ENCODE assay signal across 24 cellular contexts in genomic region chr3:94258851-94259250, GRCh38.
DNase-seq lines count a peak whose midpoint lies in the region; ATAC-seq, FAIRE-seq and TF ChIP-seq lines count a peak whose summit lies in the region.
"Had no signal": no experiment of that assay in that cellular context is flagged by ENCODE, and none has a peak within 500 bp of the region (broad histone marks: within the 10 kb centered on the region; RNA-seq: fewer than 3 reads in every experiment).

No MANE protein-coding gene starts in this region.

- dilution Hi-C loops in mammary epithelial cell (cut with HindIII; ENCODE audit: low sequenced_read_pairs), result no loop called here

- peaks cover 20% of the 10 kb centered on the region for H3K27me3 Mint-ChIP-seq in MCF 10A (ENCODE audit: insufficient read depth, unreplicated experiment)
- H3K27me3 Mint-ChIP-seq in endodermal cell (ENCODE audit: insufficient read depth), result no peaks in the 10 kb centered on the region
- H3K27me3 Mint-ChIP-seq: B cell; CD4-positive, CD25-positive, alpha-beta regulatory T cell had no signal

- peak; percentile 34 for DNase-seq in mammary epithelial cell
- DNase-seq in MCF 10A (ENCODE audit: unreplicated experiment), result no peak
- DNase-seq in endodermal cell, result peak; percentile 67
- DNase-seq in islet precursor cell, result peak; percentile 80
- no peak for DNase-seq in urothelium cell line (ENCODE audit: low spot score)
- DNase-seq in left ventricle myocardium superior, result no peak
- DNase-seq: CD4-positive, CD25-positive, alpha-beta regulatory T cell; CD8-positive, alpha-beta T cell; DMS 273 treated with DMSO at 0.1 percent for 48 hours; DMS79 treated with DMSO at 0.1 percent for 48 hours; GF-D8; GOT3; HFFc6 had no signal

- H3K36me3 ChIP-seq in mammary epithelial cell (ENCODE audit: insufficient read depth, low read length) (no peaks in the 10 kb centered on the region), endodermal cell (ENCODE audit: control insufficient read depth, insufficient read depth, low read length) (no peaks in the 10 kb centered on the region)
- H3K36me3 ChIP-seq: BLaER1, HAP-1 had no signal

- peak; percentile 63 for FAIRE-seq in urothelium cell line (lab: Jason Lieb, UNC)
- FAIRE-seq: A204.1, D721Med, GM12891, H54 had no signal

- no peaks in the 10 kb centered on the region for H3K4me1 Mint-ChIP-seq in MCF 10A (ENCODE audit: insufficient read depth, unreplicated experiment)
- H3K4me1 Mint-ChIP-seq in endodermal cell, result peaks cover 39% of the 10 kb centered on the region
- H3K4me1 Mint-ChIP-seq: B cell; CD4-positive, CD25-positive, alpha-beta regulatory T cell had no signal

- H3K9ac ChIP-seq in mammary epithelial cell (ENCODE audit: insufficient read depth, low read length) (no peak overlapping the region), endodermal cell (ENCODE audit: extremely low read depth, low read length, poor library complexity, severe bottlenecking) (no peak overlapping the region)
- H3K9ac ChIP-seq: BLaER1 had no signal

- H3K27me3 ChIP-seq in mammary epithelial cell (ENCODE audit: insufficient read depth, low read length) (no peaks in the 10 kb centered on the region), endodermal cell (ENCODE audit: control insufficient read depth, insufficient read depth, low read length, poor library complexity, severe bottlenecking) (no peaks in the 10 kb centered on the region)
- H3K27me3 ChIP-seq: BLaER1 had no signal

- intact Hi-C loops in mammary epithelial cell (cut with micrococcal nuclease) (no loop called here), MCF 10A (cut with micrococcal nuclease) (no loop called here), left ventricle myocardium superior (cut with micrococcal nuclease) (no loop called here)

- H3K4me1 ChIP-seq in mammary epithelial cell (ENCODE audit: insufficient read depth, low read length) (peaks cover 12% of the 10 kb centered on the region), endodermal cell (ENCODE audit: control insufficient read depth, insufficient read depth, low read length) (peaks cover 4% of the 10 kb centered on the region)
- H3K4me1 ChIP-seq: BLaER1, HAP-1 had no signal

- no peaks in the 10 kb centered on the region for H3K36me3 Mint-ChIP-seq in MCF 10A (ENCODE audit: insufficient read depth, unreplicated experiment)
- peaks cover 4% of the 10 kb centered on the region for H3K36me3 Mint-ChIP-seq in endodermal cell (ENCODE audit: low read depth)
- H3K36me3 Mint-ChIP-seq: CD4-positive, CD25-positive, alpha-beta regulatory T cell; CD8-positive, alpha-beta T cell had no signal

- in situ Hi-C loops in mammary epithelial cell (cut with MboI; ENCODE audit: low sequenced_read_pairs in 2 of 2), result no loop called here

- no peak overlapping the region for H3K27ac Mint-ChIP-seq in MCF 10A (ENCODE audit: low read depth, unreplicated experiment)
- peak overlapping the region; percentile 79 for H3K27ac Mint-ChIP-seq in endodermal cell
- H3K27ac Mint-ChIP-seq: B cell; CD4-positive, CD25-positive, alpha-beta regulatory T cell; CD8-positive, alpha-beta T cell; HFFc6 had no signal

- no peaks in the 10 kb centered on the region for H3K9me3 ChIP-seq in mammary epithelial cell (replicated peaks; ENCODE audit: insufficient read depth, low read length)
- H3K9me3 ChIP-seq in endodermal cell (ENCODE audit: control insufficient read depth, low read length), result peaks cover 33% of the 10 kb centered on the region
- H3K9me3 ChIP-seq: BLaER1, HAP-1 had no signal

- TF ChIP-seq CTCF in mammary epithelial cell (conservative IDR thresholded peaks at IDR 0.05 in 1 of 2, IDR thresholded peaks at IDR 0.05 in 1 of 2; ENCODE audit: extremely low read depth in 1 of 2, insufficient read depth in 1 of 2, low read depth in 1 of 2, low read length in 2 of 2) (no peak), MCF 10A (IDR thresholded peaks at IDR 0.05; ENCODE audit: unreplicated experiment) (no peak), endodermal cell (conservative IDR thresholded peaks at IDR 0.05) (no peak)

- H3K4me2 ChIP-seq in mammary epithelial cell (ENCODE audit: insufficient read depth, low read depth, low read length), result no peak overlapping the region
- H3K4me2 ChIP-seq: BLaER1 had no signal

- H3K9me3 Mint-ChIP-seq in MCF 10A (ENCODE audit: unreplicated experiment), result no peaks in the 10 kb centered on the region
- peaks cover 5% of the 10 kb centered on the region for H3K9me3 Mint-ChIP-seq in endodermal cell
- H3K9me3 Mint-ChIP-seq: CD8-positive, alpha-beta T cell; HFFc6 had no signal

- CTCF ChIA-PET in mammary epithelial cell (lab: Charles Lee; ENCODE audit: low non-redundant PET) (no interaction called here), MCF 10A (lab: Yijun Ruan, JAX) (interaction anchor here (1.2 to 4.2 kb wide), 3 partner anchors 10 to 25 kb away, joined by 4 to 26 read pairs (median 5); no protein-coding TSS in a partner anchor)

- no peak overlapping the region for H3K4me3 Mint-ChIP-seq in MCF 10A (ENCODE audit: unreplicated experiment)
- H3K4me3 Mint-ChIP-seq in endodermal cell, result no peak overlapping the region
- H3K4me3 Mint-ChIP-seq: B cell; CD4-positive, CD25-positive, alpha-beta regulatory T cell; CD8-positive, alpha-beta T cell; HFFc6 had no signal

- BruUV-seq in mammary epithelial cell (replicated peaks; lab: Mats Ljungman, UMichigan), result no TSS peak
- no TSS peak for BruUV-seq in MCF 10A (replicated peaks; lab: Mats Ljungman, UMichigan)

- H2AFZ ChIP-seq in mammary epithelial cell (ENCODE audit: low read depth, low read length), result peak overlapping the region; percentile 39

- no peaks in the 10 kb centered on the region for H3K79me2 ChIP-seq in mammary epithelial cell (ENCODE audit: insufficient read depth, low read length)

- no peak overlapping the region for H3K4me3 ChIP-seq in mammary epithelial cell (replicated peaks in 1 of 3; ENCODE audit: insufficient read depth in 1 of 3, low read depth in 2 of 3, low read length in 3 of 3)
- peak overlapping the region; percentile 19 for H3K4me3 ChIP-seq in endodermal cell (ENCODE audit: low read length)
- H3K4me3 ChIP-seq: BLaER1, HAP-1 had no signal

- H3K27ac ChIP-seq in mammary epithelial cell (ENCODE audit: insufficient read depth, low read depth, low read length), result no peak overlapping the region
- H3K27ac ChIP-seq in endodermal cell (ENCODE audit: low read depth, low read length), result no peak overlapping the region
- H3K27ac ChIP-seq: 22Rv1, BLaER1, C4-2B had no signal

- ATAC-seq in HG02970 (IDR thresholded peaks at IDR 0.05; ENCODE audit: low FRiP score, unreplicated experiment) (no peak), left ventricle myocardium superior (no peak), HG02678 (IDR thresholded peaks at IDR 0.05; ENCODE audit: unreplicated experiment) (no peak)
- ATAC-seq: CD8-positive, alpha-beta T cell had no signal

- no peaks in the 10 kb centered on the region for H4K20me1 ChIP-seq in mammary epithelial cell (ENCODE audit: insufficient read depth, low read length)
- H4K20me1 ChIP-seq: BLaER1 had no signal

- POLR2A ChIA-PET in MCF 10A (lab: Yijun Ruan, JAX), result interaction anchor here (0.6 kb wide), 1 partner anchor 14 kb away, joined by 3 read pairs; no protein-coding TSS in a partner anchor

Comparison
In these comparisons a context has a peak if more than half of its experiments do, and no peak if none do; other contexts are left out.
1. DNase-seq: peak in mammary epithelial cell (single experiment), endodermal cell (single experiment) and islet precursor cell (single experiment); none in MCF 10A (single experiment), urothelium cell line (single experiment) and left ventricle myocardium superior (single experiment).